Comparison of ENCODE assay signal across 1 cellular context in genomic region chr17:75978938-75979704, GRCh38.
A peak's percentile ranks its signal among the peaks of the same experiment; 100 is the strongest.
TF ChIP-seq lines count a peak whose summit lies in the region.

TSS of gene ACOX1 (minus strand) at chr17:75979166. CDS start at chr17:75979073, 93 bp downstream.
TSS of gene TEN1 (plus strand) at chr17:75979240. CDS start at chr17:75986193, 6,953 bp downstream.

TF ChIP-seq in K562, 482 proteins besides CTCF, POLR2A, EP300 and RAD21 (continued from another document and continues in another):
- 0 out of 2 replicates have a peak, but pooled peaks have one; percentile 79 for TF ChIP-seq PREB (CRISPR knock-in tag; IDR thresholded peaks at IDR 0.05)
- peak; percentile 72; the same call in 1 of the 2 replicates for TF ChIP-seq CHCHD3 (CRISPR knock-in tag; IDR thresholded peaks at IDR 0.05)
- peak; percentile 33 for TF ChIP-seq GMEB1 (CRISPR knock-in tag; IDR thresholded peaks at IDR 0.05)
- TF ChIP-seq ZNF668 (CRISPR knock-in tag; IDR thresholded peaks at IDR 0.05), result no peak
- 0 out of 4 replicates have a peak, but pooled peaks of 1 of the 2 experiments have one; percentile 54 for TF ChIP-seq KDM4B (IDR thresholded peaks at IDR 0.05; ENCODE audit: borderline replicate concordance in 2 of 2, low read depth in 1 of 2)
- peak; percentile 96 for TF ChIP-seq ELF1 (tag; IDR thresholded peaks at IDR 0.05)
- TF ChIP-seq TAF1 (IDR thresholded peaks at IDR 0.05; ENCODE audit: control insufficient read depth, extremely low read depth, insufficient read depth, low read length, severe bottlenecking), result peak; percentile 93
- TF ChIP-seq BHLHE40 (IDR thresholded peaks at IDR 0.05; ENCODE audit: low read length), result peak; percentile 97
- no peak for TF ChIP-seq CHAMP1 (IDR thresholded peaks at IDR 0.05)
- no peak for TF ChIP-seq NELFE (IDR thresholded peaks at IDR 0.05; ENCODE audit: insufficient read depth, insufficient read length)
- TF ChIP-seq ZNF449 (CRISPR knock-in tag; IDR thresholded peaks at IDR 0.05), result no peak
- TF ChIP-seq PRMT5 (CRISPR knock-in tag; IDR thresholded peaks at IDR 0.05), result no peak
- TF ChIP-seq SREBF2 (CRISPR knock-in tag; IDR thresholded peaks at IDR 0.05), result no peak
- no peak for TF ChIP-seq ZNF3 (CRISPR knock-in tag; IDR thresholded peaks at IDR 0.05)
- TF ChIP-seq U2AF2 (optimal IDR thresholded peaks at IDR 0.05; ENCODE audit: low read depth, low read length), result no peak
- peak; percentile 16; the same call in 1 of the 2 replicates for TF ChIP-seq HDAC2 (IDR thresholded peaks at IDR 0.05)
- no peak for TF ChIP-seq PYGO2 (tag; IDR thresholded peaks at IDR 0.05)
- TF ChIP-seq ZNF444 (CRISPR knock-in tag; IDR thresholded peaks at IDR 0.05), result no peak
- no peak for TF ChIP-seq ZNF316 (IDR thresholded peaks at IDR 0.05)
- TF ChIP-seq MTA1 (IDR thresholded peaks at IDR 0.05; ENCODE audit: borderline replicate concordance), result 0 out of 2 replicates have a peak, but pooled peaks have one; percentile 12
- no peak for TF ChIP-seq MBD1 (CRISPR knock-in tag; IDR thresholded peaks at IDR 0.05)
- TF ChIP-seq HMG20B (CRISPR knock-in tag; IDR thresholded peaks at IDR 0.05), result no peak
- peak; percentile 93 for TF ChIP-seq CXXC5 (CRISPR knock-in tag; IDR thresholded peaks at IDR 0.05)
- TF ChIP-seq TFE3 (CRISPR knock-in tag; IDR thresholded peaks at IDR 0.05), result peak; percentile 100
- TF ChIP-seq FOXK1 (CRISPR knock-in tag; IDR thresholded peaks at IDR 0.05; ENCODE audit: borderline replicate concordance), result no peak
- peak; percentile 97 for TF ChIP-seq ZFX (CRISPR knock-in tag; IDR thresholded peaks at IDR 0.05)
- TF ChIP-seq E2F4 (CRISPR knock-in tag; IDR thresholded peaks at IDR 0.05; ENCODE audit: low read depth), result peak; percentile 60; the same call in 1 of the 2 replicates
- TF ChIP-seq NCOA1 (IDR thresholded peaks at IDR 0.05; ENCODE audit: low read depth), result no peak
- TF ChIP-seq BRF1 (IDR thresholded peaks at IDR 0.05; ENCODE audit: borderline replicate concordance, extremely low read depth, insufficient read length), result no peak
- peak; percentile 54; the same call in 1 of the 2 replicates for TF ChIP-seq TAF7 (tag; IDR thresholded peaks at IDR 0.05)
- no peak for TF ChIP-seq ZNF589 (CRISPR knock-in tag; IDR thresholded peaks at IDR 0.05; ENCODE audit: low read depth)
- TF ChIP-seq POLR2AphosphoS5 (IDR thresholded peaks at IDR 0.05; ENCODE audit: control insufficient read depth, insufficient read depth, low read depth, low read length), result peak; percentile 92
- TF ChIP-seq PHF8 (IDR thresholded peaks at IDR 0.05; ENCODE audit: borderline replicate concordance, low read length), result peak; percentile 78
- TF ChIP-seq SAFB2 (IDR thresholded peaks at IDR 0.05; ENCODE audit: borderline replicate concordance, low read depth, low read length, severe bottlenecking), result no peak
- peak in 1 of 2 experiments; percentile 77; a peak in 2 of 4 replicates for TF ChIP-seq HDAC1 (IDR thresholded peaks at IDR 0.05)
- no peak for TF ChIP-seq NFYB (IDR thresholded peaks at IDR 0.05; ENCODE audit: extremely low read depth, insufficient read length)
- peak; percentile 52; the same call in 1 of the 2 replicates for TF ChIP-seq LEF1 (IDR thresholded peaks at IDR 0.05)
- no peak for TF ChIP-seq BRCA1 (IDR thresholded peaks at IDR 0.05)
- TF ChIP-seq BRCA1 (CRISPR knock-in tag; IDR thresholded peaks at IDR 0.05), result no peak
- no peak for TF ChIP-seq NR3C1 (CRISPR knock-in tag; IDR thresholded peaks at IDR 0.05)
- no peak for TF ChIP-seq ZBTB43 (CRISPR knock-in tag; IDR thresholded peaks at IDR 0.05)
- peak; percentile 99 for TF ChIP-seq PKNOX1 (IDR thresholded peaks at IDR 0.05)
- no peak for TF ChIP-seq NR1H2 (CRISPR knock-in tag; IDR thresholded peaks at IDR 0.05)
- TF ChIP-seq PATZ1 (CRISPR knock-in tag; IDR thresholded peaks at IDR 0.05; ENCODE audit: borderline replicate concordance), result no peak
- TF ChIP-seq ID3 (CRISPR knock-in tag; IDR thresholded peaks at IDR 0.05), result no peak
- no peak for TF ChIP-seq ID3 (tag; IDR thresholded peaks at IDR 0.05)
- no peak for TF ChIP-seq CAMTA2 (CRISPR knock-in tag; conservative IDR thresholded peaks at IDR 0.05)
- TF ChIP-seq KLF16 (IDR thresholded peaks at IDR 0.05), result no peak
- no peak for TF ChIP-seq ZNF146 (CRISPR knock-in tag; IDR thresholded peaks at IDR 0.05; ENCODE audit: unreplicated experiment)
- peak; percentile 50; the same call in 1 of the 2 replicates for TF ChIP-seq NCOR1 (IDR thresholded peaks at IDR 0.05)
- TF ChIP-seq SLC30A9 (CRISPR knock-in tag; IDR thresholded peaks at IDR 0.05), result no peak
- TF ChIP-seq MTA3 (IDR thresholded peaks at IDR 0.05; ENCODE audit: borderline replicate concordance), result 0 out of 2 replicates have a peak, but pooled peaks have one; percentile 52
- TF ChIP-seq RBM34 (IDR thresholded peaks at IDR 0.05; ENCODE audit: borderline replicate concordance, insufficient read depth, low read length), result no peak
- peak; percentile 44; the same call in 1 of the 2 replicates for TF ChIP-seq MYC (IDR thresholded peaks at IDR 0.05; ENCODE audit: low read depth, low read length)
- TF ChIP-seq MYC (CRISPR knock-in tag; IDR thresholded peaks at IDR 0.05; ENCODE audit: borderline replicate concordance, low read depth), result no peak; the same call in 1 of the 2 replicates
- TF ChIP-seq CBFB (CRISPR knock-in tag; IDR thresholded peaks at IDR 0.05), result no peak
